13 cellular contexts compared by ENCODE assay signal in the genomic region with DNA sequence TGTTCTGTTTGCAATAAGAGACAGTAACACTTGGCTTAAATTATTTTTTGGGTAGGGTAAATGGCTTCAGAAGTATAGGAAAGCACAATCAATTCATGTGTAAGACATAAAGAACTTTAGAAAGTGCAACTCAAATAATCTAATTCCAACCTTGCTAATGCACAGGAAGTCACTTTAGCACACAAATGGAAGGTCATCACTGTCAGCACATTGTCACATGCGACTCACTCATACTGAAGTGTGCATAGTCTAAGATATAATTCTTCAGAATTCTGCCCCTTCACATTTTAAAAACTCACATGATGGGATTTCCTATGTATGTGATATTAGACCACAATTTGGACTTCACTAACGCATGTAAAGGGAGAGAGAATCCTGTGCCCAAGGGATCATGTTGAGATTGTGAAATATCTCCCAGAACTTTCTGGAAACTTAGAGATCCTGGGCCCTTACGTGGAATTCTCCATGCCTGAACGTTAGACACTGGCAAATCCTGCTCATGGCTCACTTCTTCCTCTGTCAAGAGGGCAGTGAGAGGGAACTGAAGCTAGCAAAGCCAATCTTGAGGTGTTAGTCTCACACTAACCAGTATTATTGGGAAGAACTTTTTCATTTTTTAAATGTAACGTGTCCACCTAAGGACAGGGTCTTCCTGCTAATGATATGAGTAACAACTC.
DNase-seq lines count a peak whose midpoint lies in the region; ATAC-seq, FAIRE-seq and TF ChIP-seq lines count a peak whose summit lies in the region.
"Had no signal": no experiment of that assay in that cellular context is flagged by ENCODE, and none has a peak within 500 bp of the region (broad histone marks: within the 10 kb centered on the region; RNA-seq: fewer than 3 reads in every experiment).

No MANE protein-coding gene starts in this region.

- FAIRE-seq in H54 (lab: Jason Lieb, UNC), result peak; percentile 58

- peak overlapping the region; percentile 83 for H3K4me2 ChIP-seq in OCI-LY3 (ENCODE audit: low read length)

- peaks cover 10% of the 10 kb centered on the region for H3K36me3 ChIP-seq in OCI-LY3 (replicated peaks; ENCODE audit: low read depth, low read length)
- no peaks in the 10 kb centered on the region for H3K36me3 ChIP-seq in naive thymus-derived CD4-positive, alpha-beta T cell (ENCODE audit: control insufficient read depth in 2 of 3, insufficient read depth in 3 of 3, low read length in 3 of 3)
- H3K36me3 ChIP-seq in gastroesophageal sphincter, result no peaks in the 10 kb centered on the region
- H3K36me3 ChIP-seq: SJCRH30, uterus had no signal

- no peak overlapping the region for H2AFZ ChIP-seq in OCI-LY3 (ENCODE audit: low read depth, low read length)

- H3K4me1 ChIP-seq in OCI-LY3 (ENCODE audit: low read length) (peaks cover 72% of the 10 kb centered on the region), gastroesophageal sphincter (no peaks in the 10 kb centered on the region)
- H3K4me1 ChIP-seq in naive thymus-derived CD4-positive, alpha-beta T cell (ENCODE audit: control insufficient read depth in 2 of 2, insufficient read depth in 2 of 2, low read length in 2 of 2), result peaks cover 9 to 16% of the 10 kb centered on the region in 2 donors
- H3K4me1 ChIP-seq: SJCRH30, uterus had no signal

- H4K20me1 ChIP-seq in OCI-LY3 (ENCODE audit: insufficient read depth, low read length), result no peaks in the 10 kb centered on the region

- no peaks in the 10 kb centered on the region for H3K36me3 Mint-ChIP-seq in activated T-cell treated with anti-CD3 and anti-CD28 coated beads, Interleukin-2, amount 50 U/mL, for 24 hours (ENCODE audit: low read depth)
- H3K36me3 Mint-ChIP-seq in naive thymus-derived CD4-positive, alpha-beta T cell, result peaks cover 0 to 16% (median 0%) of the 10 kb centered on the region in 5 donors
- H3K36me3 Mint-ChIP-seq: mesothelial cell of epicardium had no signal

- peaks cover 2% of the 10 kb centered on the region for H3K9me3 Mint-ChIP-seq in activated T-cell treated with anti-CD3 and anti-CD28 coated beads, Interleukin-2, amount 50 U/mL, for 24 hours
- peaks cover 0 to 7% (median 0%) of the 10 kb centered on the region in 11 donors for H3K9me3 Mint-ChIP-seq in naive thymus-derived CD4-positive, alpha-beta T cell

- WGBS in gastroesophageal sphincter (ENCODE audit: low coverage in 1 of 2), 2 donors, result 82 to 91% methylated on average over 3 to 5 of the region's 5 CpGs

- no peaks in the 10 kb centered on the region for H3K79me2 ChIP-seq in OCI-LY3 (ENCODE audit: low read length)

- H3K9ac ChIP-seq in OCI-LY3 (ENCODE audit: low read length), result peak overlapping the region; percentile 76

- TF ChIP-seq CTCF in OCI-LY3 (IDR thresholded peaks at IDR 0.05; ENCODE audit: low read depth, low read length) (no peak), gastroesophageal sphincter (IDR thresholded peaks at IDR 0.05) (no peak)

- DNase-seq in activated T-cell treated with anti-CD3 and anti-CD28 coated beads, Interleukin-2, amount 50 U/mL, for 24 hours, result no peak
- DNase-seq in activated T-cell treated with anti-CD3 and anti-CD28 coated beads, Interleukin-2, amount 50 U/mL, for 1 hour, result no peak
- DNase-seq in H54 (ENCODE audit: insufficient read length, low spot score) (no peak), anterior cingulate cortex (lab: John Stamatoyannopoulos, UW) (no peak)
- no peak for DNase-seq in naive thymus-derived CD4-positive, alpha-beta T cell
- DNase-seq: activated CD4-positive, alpha-beta T cell treated with anti-CD3 and anti-CD28 coated beads for 1 hour; posterior cingulate gyrus; SJCRH30; uterus had no signal

- H3K4me3 ChIP-seq in OCI-LY3 (ENCODE audit: low read length) (peak overlapping the region; percentile 55), gastroesophageal sphincter (no peak overlapping the region)
- H3K4me3 ChIP-seq in naive thymus-derived CD4-positive, alpha-beta T cell (ENCODE audit: low read length), result no peak overlapping the region
- H3K4me3 ChIP-seq: SJCRH30, uterus had no signal

- no peak for TF ChIP-seq POLR2A in H54 (IDR thresholded peaks at IDR 0.05; ENCODE audit: low read depth, low read length)
- no peak for TF ChIP-seq POLR2A in gastroesophageal sphincter (IDR thresholded peaks at IDR 0.05)

- H3K4me3 Mint-ChIP-seq in activated T-cell treated with anti-CD3 and anti-CD28 coated beads, Interleukin-2, amount 50 U/mL, for 24 hours, result peak overlapping the region; percentile 40
- peak overlapping the region in 6 of 10 donors; percentile 34 to 72 (median 42) for H3K4me3 Mint-ChIP-seq in naive thymus-derived CD4-positive, alpha-beta T cell
- H3K4me3 Mint-ChIP-seq: mesothelial cell of epicardium had no signal

- H3K27me3 ChIP-seq in OCI-LY3 (ENCODE audit: low read depth, low read length), result no peaks in the 10 kb centered on the region
- H3K27me3 ChIP-seq in naive thymus-derived CD4-positive, alpha-beta T cell (ENCODE audit: control insufficient read depth in 2 of 2, insufficient read depth in 2 of 2, low read length in 2 of 2), result no peaks in the 10 kb centered on the region
- no peaks in the 10 kb centered on the region for H3K27me3 ChIP-seq in gastroesophageal sphincter
- H3K27me3 ChIP-seq: SJCRH30, uterus had no signal

- no peak for TF ChIP-seq EP300 in gastroesophageal sphincter (IDR thresholded peaks at IDR 0.05)

- H3K9me3 ChIP-seq in OCI-LY3 (ENCODE audit: insufficient read depth, low read length), result no peaks in the 10 kb centered on the region
- H3K9me3 ChIP-seq in naive thymus-derived CD4-positive, alpha-beta T cell (ENCODE audit: control insufficient read depth in 2 of 3, low read length in 3 of 3), result no peaks in the 10 kb centered on the region
- H3K9me3 ChIP-seq in gastroesophageal sphincter, result no peaks in the 10 kb centered on the region
- H3K9me3 ChIP-seq: SJCRH30, uterus had no signal

- peak overlapping the region; percentile 100 for H3K27ac ChIP-seq in OCI-LY3 (ENCODE audit: low read length)
- H3K27ac ChIP-seq in naive thymus-derived CD4-positive, alpha-beta T cell (ENCODE audit: low read depth, low read length), result no peak overlapping the region
- no peak overlapping the region for H3K27ac ChIP-seq in gastroesophageal sphincter
- H3K27ac ChIP-seq: SJCRH30, uterus had no signal

- CTCF ChIA-PET in naive thymus-derived CD4-positive, alpha-beta T cell (lab: Charles Lee), result no interaction called here

- ATAC-seq in naive thymus-derived CD4-positive, alpha-beta T cell, result peak; percentile 29
- ATAC-seq in gastroesophageal sphincter (no peak), GM21515 (IDR thresholded peaks at IDR 0.05; ENCODE audit: unreplicated experiment) (no peak)

- intact Hi-C loops in naive thymus-derived CD4-positive, alpha-beta T cell (cut with micrococcal nuclease), result loop anchor here in 1 of 2 donors (1.0 to 2.0 kb wide), 6 partner anchors 52 to 412 kb away; a partner anchor contains a TSS

- H3K27ac Mint-ChIP-seq in activated T-cell treated with anti-CD3 and anti-CD28 coated beads, Interleukin-2, amount 50 U/mL, for 24 hours, result peak overlapping the region; percentile 99
- H3K27ac Mint-ChIP-seq in naive thymus-derived CD4-positive, alpha-beta T cell, result peak overlapping the region in 8 of 9 donors; percentile 66 to 88 (median 76)
- H3K27ac Mint-ChIP-seq: mesothelial cell of epicardium had no signal

- no peaks in the 10 kb centered on the region for H3K27me3 Mint-ChIP-seq in activated T-cell treated with anti-CD3 and anti-CD28 coated beads, Interleukin-2, amount 50 U/mL, for 24 hours
- H3K27me3 Mint-ChIP-seq in naive thymus-derived CD4-positive, alpha-beta T cell, result no peaks in the 10 kb centered on the region

- H3K4me1 Mint-ChIP-seq in activated T-cell treated with anti-CD3 and anti-CD28 coated beads, Interleukin-2, amount 50 U/mL, for 24 hours (ENCODE audit: low read depth), result peaks cover 73% of the 10 kb centered on the region
- peaks cover 18 to 42% (median 33%) of the 10 kb centered on the region in 7 donors for H3K4me1 Mint-ChIP-seq in naive thymus-derived CD4-positive, alpha-beta T cell

- POLR2A ChIA-PET in naive thymus-derived CD4-positive, alpha-beta T cell (lab: Charles Lee), result no interaction called here
